17 cellular contexts compared by ENCODE assay signal in the genomic region with DNA sequence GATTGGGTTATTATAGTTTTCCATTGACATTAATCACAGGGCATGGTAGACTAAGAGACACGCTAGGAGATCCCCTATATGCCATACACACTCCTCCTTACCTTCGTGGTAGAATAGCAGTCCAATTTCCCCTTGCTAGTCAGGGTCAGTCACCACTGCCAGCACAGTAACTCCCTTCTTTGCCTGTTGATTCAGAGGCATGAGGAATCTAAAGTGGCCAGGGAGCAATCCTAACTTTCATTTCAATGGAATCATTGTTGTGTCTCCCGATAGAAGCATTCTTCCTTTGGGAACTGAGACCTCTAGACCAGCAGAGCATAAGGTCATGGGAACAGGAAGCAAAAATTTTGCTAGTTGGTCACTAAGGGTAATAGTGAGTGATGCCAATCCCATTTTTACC. TPM values are rescaled to one million over a fixed set of nuclear protein-coding genes. Genes with fewer than 3 reads are reported as not detected.
"Had no signal": no experiment of that assay in that cellular context is flagged by ENCODE, and none has a peak within 500 bp of the region (broad histone marks: within the 10 kb centered on the region; RNA-seq: fewer than 3 reads in every experiment).

No MANE protein-coding gene starts in this region.

- H3K9me3 ChIP-seq: neutrophil, sigmoid colon, testis, tibial nerve had no signal

- H3K4me3 Mint-ChIP-seq: effector memory CD8-positive, alpha-beta T cell; naive thymus-derived CD4-positive, alpha-beta T cell; nephron progenitor cell; stimulated activated naive B cell treated with anti-CD40 and anti-IgM and Interleukin-4, amounts not matched to agents 10 μg/mL and 1 μg/mL and 100 μg/mL, for 72 hours; stimulated activated naive CD8-positive, alpha-beta T cell treated with anti-CD3 and anti-CD28 coated beads, Interleukin-15, amount 100 ng/mL, for 72 hours had no signal

- DNase-seq: cortex of kidney; effector memory CD8-positive, alpha-beta T cell; foreskin keratinocyte; head of caudate nucleus; mesendoderm; naive thymus-derived CD4-positive, alpha-beta T cell; nephron progenitor cell; sigmoid colon; stimulated activated CD4-positive, alpha-beta T cell treated with anti-CD3 and anti-CD28 coated beads, Interleukin-2, amount 100 ng/mL, for 24 hours; stimulated activated CD4-positive, alpha-beta T cell treated with anti-CD3 and anti-CD28 coated beads, Interleukin-4, amount 100 ng/mL, for 4 hours; stimulated activated naive B cell treated with anti-CD40 and anti-IgM and Interleukin-4, amounts not matched to agents 10 μg/mL and 1 μg/mL and 100 μg/mL, for 72 hours; stimulated activated naive CD8-positive, alpha-beta T cell treated with anti-CD3 and anti-CD28 coated beads, Interleukin-15, amount 100 ng/mL, for 72 hours; testis had no signal

- H3K27me3 Mint-ChIP-seq: stimulated activated naive CD8-positive, alpha-beta T cell treated with anti-CD3 and anti-CD28 coated beads, Interleukin-15, amount 100 ng/mL, for 72 hours had no signal

- ATAC-seq: effector memory CD8-positive, alpha-beta T cell; foreskin keratinocyte; naive thymus-derived CD4-positive, alpha-beta T cell; stimulated activated naive B cell treated with anti-CD40 and anti-IgM and Interleukin-4, amounts not matched to agents 10 μg/mL and 1 μg/mL and 100 μg/mL, for 72 hours; stimulated activated naive CD8-positive, alpha-beta T cell treated with anti-CD3 and anti-CD28 coated beads, Interleukin-15, amount 100 ng/mL, for 72 hours had no signal

- H3K36me3 Mint-ChIP-seq: naive thymus-derived CD4-positive, alpha-beta T cell; stimulated activated naive B cell treated with anti-CD40 and anti-IgM and Interleukin-4, amounts not matched to agents 10 μg/mL and 1 μg/mL and 100 μg/mL, for 72 hours had no signal

- H3K79me2 ChIP-seq: hepatocyte had no signal

- H3K4me2 ChIP-seq: hepatocyte had no signal

- H3K9me3 Mint-ChIP-seq: effector memory CD8-positive, alpha-beta T cell; nephron progenitor cell; stimulated activated naive B cell treated with anti-CD40 and anti-IgM and Interleukin-4, amounts not matched to agents 10 μg/mL and 1 μg/mL and 100 μg/mL, for 72 hours; stimulated activated naive CD8-positive, alpha-beta T cell treated with anti-CD3 and anti-CD28 coated beads, Interleukin-15, amount 100 ng/mL, for 72 hours had no signal

- H3K36me3 ChIP-seq: neutrophil, sigmoid colon, tibial nerve had no signal

- H3K4me1 ChIP-seq: foreskin keratinocyte, sigmoid colon, testis, tibial nerve had no signal

- H3K4me1 Mint-ChIP-seq: naive thymus-derived CD4-positive, alpha-beta T cell; nephron progenitor cell; stimulated activated naive B cell treated with anti-CD40 and anti-IgM and Interleukin-4, amounts not matched to agents 10 μg/mL and 1 μg/mL and 100 μg/mL, for 72 hours; stimulated activated naive CD8-positive, alpha-beta T cell treated with anti-CD3 and anti-CD28 coated beads, Interleukin-15, amount 100 ng/mL, for 72 hours had no signal

- H3K4me3 ChIP-seq: hepatocyte, sigmoid colon, skin epidermis, testis, tibial nerve had no signal

- H3K27ac ChIP-seq: foreskin keratinocyte, hepatocyte, neutrophil, sigmoid colon, skin epidermis, testis, tibial nerve had no signal

- H3K27ac Mint-ChIP-seq: effector memory CD8-positive, alpha-beta T cell; naive thymus-derived CD4-positive, alpha-beta T cell; nephron progenitor cell; stimulated activated naive B cell treated with anti-CD40 and anti-IgM and Interleukin-4, amounts not matched to agents 10 μg/mL and 1 μg/mL and 100 μg/mL, for 72 hours; stimulated activated naive CD8-positive, alpha-beta T cell treated with anti-CD3 and anti-CD28 coated beads, Interleukin-15, amount 100 ng/mL, for 72 hours had no signal

- H3K27me3 ChIP-seq: foreskin keratinocyte, hepatocyte, neutrophil, sigmoid colon, testis, tibial nerve had no signal

- H2AFZ ChIP-seq: hepatocyte had no signal

RNA-seq across cellular contexts. Expression of a gene that starts 51.1 kb away (rescaled TPM):
- total RNA-seq: foreskin keratinocyte had no signal
